Comparison of ENCODE assay signal across 1 cellular context in the genomic region with DNA sequence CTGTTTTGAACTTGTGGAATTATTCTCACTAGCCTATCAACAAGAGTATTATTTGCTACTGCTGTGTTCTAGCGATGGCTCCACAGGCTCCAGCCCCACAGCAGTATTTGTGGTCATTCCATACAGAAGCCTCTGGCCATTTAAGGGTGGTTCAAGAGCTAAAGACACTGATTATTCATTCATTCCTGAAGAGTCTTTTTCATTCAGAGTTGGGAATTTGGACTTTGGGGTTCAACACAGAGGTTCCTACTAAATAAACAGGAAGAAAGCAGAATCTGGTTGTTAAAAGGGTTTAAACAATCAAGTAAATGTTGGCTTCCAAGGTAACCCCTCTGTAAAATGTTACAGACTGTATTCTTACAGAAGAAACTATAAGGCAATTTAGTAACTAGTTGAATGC.
TF ChIP-seq lines count a peak whose summit lies in the region.

No MANE protein-coding gene starts in this region.

TF ChIP-seq in HepG2, 621 proteins besides CTCF, POLR2A, EP300 and RAD21 (continued from another document):
- TF ChIP-seq, protein P1, sequence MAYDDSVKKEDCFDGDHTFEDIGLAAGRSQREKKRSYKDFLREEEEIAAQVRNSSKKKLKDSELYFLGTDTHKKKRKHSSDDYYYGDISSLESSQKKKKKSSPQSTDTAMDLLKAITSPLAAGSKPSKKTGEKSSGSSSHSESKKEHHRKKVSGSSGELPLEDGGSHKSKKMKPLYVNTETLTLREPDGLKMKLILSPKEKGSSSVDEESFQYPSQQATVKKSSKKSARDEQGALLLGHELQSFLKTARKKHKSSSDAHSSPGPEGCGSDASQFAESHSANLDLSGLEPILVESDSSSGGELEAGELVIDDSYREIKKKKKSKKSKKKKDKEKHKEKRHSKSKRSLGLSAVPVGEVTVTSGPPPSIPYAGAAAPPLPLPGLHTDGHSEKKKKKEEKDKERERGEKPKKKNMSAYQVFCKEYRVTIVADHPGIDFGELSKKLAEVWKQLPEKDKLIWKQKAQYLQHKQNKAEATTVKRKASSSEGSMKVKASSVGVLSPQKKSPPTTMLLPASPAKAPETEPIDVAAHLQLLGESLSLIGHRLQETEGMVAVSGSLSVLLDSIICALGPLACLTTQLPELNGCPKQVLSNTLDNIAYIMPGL (CRISPR knock-in tag; IDR thresholded peaks at IDR 0.05; ENCODE audit: borderline replicate concordance in 1 of 2, low read depth in 1 of 2) = no peak
- TF ChIP-seq ZNF317 (CRISPR knock-in tag; IDR thresholded peaks at IDR 0.05) (no peak), SMAD1 (CRISPR knock-in tag; IDR thresholded peaks at IDR 0.05; ENCODE audit: borderline replicate concordance, low read depth) (no peak), ZNF609 (CRISPR knock-in tag; IDR thresholded peaks at IDR 0.05; ENCODE audit: borderline replicate concordance) (peak; percentile 45; the same call in 1 of the 2 replicates), RARA (CRISPR knock-in tag; IDR thresholded peaks at IDR 0.05) (peak; percentile 86), TARDBP (CRISPR knock-in tag; IDR thresholded peaks at IDR 0.05) (0 out of 2 replicates have a peak, but pooled peaks have one; percentile 28), AHDC1 (CRISPR knock-in tag; IDR thresholded peaks at IDR 0.05; ENCODE audit: borderline replicate concordance) (peak; percentile 85; the same call in 1 of the 2 replicates), ZMYM3 (CRISPR knock-in tag; IDR thresholded peaks at IDR 0.05) (no peak), SKI (IDR thresholded peaks at IDR 0.05; ENCODE audit: partially characterized antibody) (peak; percentile 69), HOXA9 (CRISPR knock-in tag; IDR thresholded peaks at IDR 0.05; ENCODE audit: borderline replicate concordance) (no peak), ELF1 (CRISPR knock-in tag; IDR thresholded peaks at IDR 0.05) (0 out of 2 replicates have a peak, but pooled peaks have one; percentile 29), TFE3 (CRISPR knock-in tag; IDR thresholded peaks at IDR 0.05) (peak; percentile 14; the same call in 1 of the 2 replicates), ETV6 (CRISPR knock-in tag; conservative IDR thresholded peaks at IDR 0.05) (no peak), SIN3A (IDR thresholded peaks at IDR 0.05; ENCODE audit: borderline replicate concordance, low read depth, low read length) (no peak), MEIS1 (CRISPR knock-in tag; IDR thresholded peaks at IDR 0.05; ENCODE audit: borderline replicate concordance) (no peak), NR2F6 (IDR thresholded peaks at IDR 0.05) (peak; percentile 64), NR2F6 (CRISPR knock-in tag; IDR thresholded peaks at IDR 0.05) (no peak), RNF2 (conservative IDR thresholded peaks at IDR 0.05; ENCODE audit: low read depth) (no peak), ZNF337 (CRISPR knock-in tag; IDR thresholded peaks at IDR 0.05; ENCODE audit: borderline replicate concordance, low read depth) (no peak), ZFAT (CRISPR knock-in tag; conservative IDR thresholded peaks at IDR 0.05) (no peak), NFYB (CRISPR knock-in tag; IDR thresholded peaks at IDR 0.05) (no peak), CEBPG (CRISPR knock-in tag; IDR thresholded peaks at IDR 0.05) (no peak), ZNF230 (CRISPR knock-in tag; IDR thresholded peaks at IDR 0.05) (no peak), DPF2 (CRISPR knock-in tag; IDR thresholded peaks at IDR 0.05; ENCODE audit: borderline replicate concordance, low read depth) (0 out of 2 replicates have a peak, but pooled peaks have one; percentile 47), ZSCAN12 (CRISPR knock-in tag; IDR thresholded peaks at IDR 0.05) (no peak), ZNF577 (CRISPR knock-in tag; IDR thresholded peaks at IDR 0.05; ENCODE audit: borderline replicate concordance, low read depth) (no peak), ISL2 (CRISPR knock-in tag; IDR thresholded peaks at IDR 0.05) (peak; percentile 90), CHD2 (IDR thresholded peaks at IDR 0.05; ENCODE audit: low read depth, low read length) (no peak), RAD51 (IDR thresholded peaks at IDR 0.05; ENCODE audit: borderline replicate concordance) (no peak), KMT2B (CRISPR knock-in tag; IDR thresholded peaks at IDR 0.05) (no peak), HNF4A (CRISPR knock-in tag; IDR thresholded peaks at IDR 0.05) (peak; percentile 86), ELF3 (CRISPR knock-in tag; IDR thresholded peaks at IDR 0.05) (peak; percentile 51; the same call in 1 of the 2 replicates)
- TF ChIP-seq, protein P2, sequence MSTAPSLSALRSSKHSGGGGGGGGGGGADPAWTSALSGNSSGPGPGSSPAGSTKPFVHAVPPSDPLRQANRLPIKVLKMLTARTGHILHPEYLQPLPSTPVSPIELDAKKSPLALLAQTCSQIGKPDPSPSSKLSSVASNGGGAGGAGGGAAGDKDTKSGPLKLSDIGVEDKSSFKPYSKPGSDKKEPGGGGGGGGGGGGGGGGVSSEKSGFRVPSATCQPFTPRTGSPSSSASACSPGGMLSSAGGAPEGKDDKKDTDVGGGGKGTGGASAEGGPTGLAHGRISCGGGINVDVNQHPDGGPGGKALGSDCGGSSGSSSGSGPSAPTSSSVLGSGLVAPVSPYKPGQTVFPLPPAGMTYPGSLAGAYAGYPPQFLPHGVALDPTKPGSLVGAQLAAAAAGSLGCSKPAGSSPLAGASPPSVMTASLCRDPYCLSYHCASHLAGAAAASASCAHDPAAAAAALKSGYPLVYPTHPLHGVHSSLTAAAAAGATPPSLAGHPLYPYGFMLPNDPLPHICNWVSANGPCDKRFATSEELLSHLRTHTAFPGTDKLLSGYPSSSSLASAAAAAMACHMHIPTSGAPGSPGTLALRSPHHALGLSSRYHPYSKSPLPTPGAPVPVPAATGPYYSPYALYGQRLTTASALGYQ (CRISPR knock-in tag; IDR thresholded peaks at IDR 0.05) = 0 out of 2 replicates have a peak, but pooled peaks have one; percentile 39
- TF ChIP-seq, protein P3, sequence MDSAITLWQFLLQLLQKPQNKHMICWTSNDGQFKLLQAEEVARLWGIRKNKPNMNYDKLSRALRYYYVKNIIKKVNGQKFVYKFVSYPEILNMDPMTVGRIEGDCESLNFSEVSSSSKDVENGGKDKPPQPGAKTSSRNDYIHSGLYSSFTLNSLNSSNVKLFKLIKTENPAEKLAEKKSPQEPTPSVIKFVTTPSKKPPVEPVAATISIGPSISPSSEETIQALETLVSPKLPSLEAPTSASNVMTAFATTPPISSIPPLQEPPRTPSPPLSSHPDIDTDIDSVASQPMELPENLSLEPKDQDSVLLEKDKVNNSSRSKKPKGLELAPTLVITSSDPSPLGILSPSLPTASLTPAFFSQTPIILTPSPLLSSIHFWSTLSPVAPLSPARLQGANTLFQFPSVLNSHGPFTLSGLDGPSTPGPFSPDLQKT (CRISPR knock-in tag; IDR thresholded peaks at IDR 0.05; ENCODE audit: borderline replicate concordance) = no peak
- TF ChIP-seq, protein P4, sequence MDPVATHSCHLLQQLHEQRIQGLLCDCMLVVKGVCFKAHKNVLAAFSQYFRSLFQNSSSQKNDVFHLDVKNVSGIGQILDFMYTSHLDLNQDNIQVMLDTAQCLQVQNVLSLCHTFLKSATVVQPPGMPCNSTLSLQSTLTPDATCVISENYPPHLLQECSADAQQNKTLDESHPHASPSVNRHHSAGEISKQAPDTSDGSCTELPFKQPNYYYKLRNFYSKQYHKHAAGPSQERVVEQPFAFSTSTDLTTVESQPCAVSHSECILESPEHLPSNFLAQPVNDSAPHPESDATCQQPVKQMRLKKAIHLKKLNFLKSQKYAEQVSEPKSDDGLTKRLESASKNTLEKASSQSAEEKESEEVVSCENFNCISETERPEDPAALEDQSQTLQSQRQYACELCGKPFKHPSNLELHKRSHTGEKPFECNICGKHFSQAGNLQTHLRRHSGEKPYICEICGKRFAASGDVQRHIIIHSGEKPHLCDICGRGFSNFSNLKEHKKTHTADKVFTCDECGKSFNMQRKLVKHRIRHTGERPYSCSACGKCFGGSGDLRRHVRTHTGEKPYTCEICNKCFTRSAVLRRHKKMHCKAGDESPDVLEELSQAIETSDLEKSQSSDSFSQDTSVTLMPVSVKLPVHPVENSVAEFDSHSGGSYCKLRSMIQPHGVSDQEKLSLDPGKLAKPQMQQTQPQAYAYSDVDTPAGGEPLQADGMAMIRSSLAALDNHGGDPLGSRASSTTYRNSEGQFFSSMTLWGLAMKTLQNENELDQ (CRISPR knock-in tag; IDR thresholded peaks at IDR 0.05; ENCODE audit: borderline replicate concordance) = no peak
- TF ChIP-seq, protein P5, sequence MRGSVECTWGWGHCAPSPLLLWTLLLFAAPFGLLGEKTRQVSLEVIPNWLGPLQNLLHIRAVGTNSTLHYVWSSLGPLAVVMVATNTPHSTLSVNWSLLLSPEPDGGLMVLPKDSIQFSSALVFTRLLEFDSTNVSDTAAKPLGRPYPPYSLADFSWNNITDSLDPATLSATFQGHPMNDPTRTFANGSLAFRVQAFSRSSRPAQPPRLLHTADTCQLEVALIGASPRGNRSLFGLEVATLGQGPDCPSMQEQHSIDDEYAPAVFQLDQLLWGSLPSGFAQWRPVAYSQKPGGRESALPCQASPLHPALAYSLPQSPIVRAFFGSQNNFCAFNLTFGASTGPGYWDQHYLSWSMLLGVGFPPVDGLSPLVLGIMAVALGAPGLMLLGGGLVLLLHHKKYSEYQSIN (CRISPR knock-in tag; IDR thresholded peaks at IDR 0.05; ENCODE audit: borderline replicate concordance) = no peak
